Comparison of ENCODE assay signal across 22 cellular contexts in genomic region chr15:96442076-96442475, GRCh38.
"Had no signal": no experiment of that assay in that cellular context is flagged by ENCODE, and none has a peak within 500 bp of the region (broad histone marks: within the 10 kb centered on the region; RNA-seq: fewer than 3 reads in every experiment).

No MANE protein-coding gene starts in this region.

- H3K27me3 ChIP-seq: colonic mucosa, esophagus muscularis mucosa, esophagus squamous epithelium, foreskin keratinocyte, gastrocnemius medialis had no signal

- H3K27ac ChIP-seq: colonic mucosa, coronary artery, dorsolateral prefrontal cortex, epithelial cell of prostate, esophagus muscularis mucosa, esophagus squamous epithelium, foreskin keratinocyte, gastrocnemius medialis, gastroesophageal sphincter, heart right ventricle had no signal

- H3K9me3 ChIP-seq: colonic mucosa, esophagus muscularis mucosa, esophagus squamous epithelium, gastrocnemius medialis, gastroesophageal sphincter, heart right ventricle had no signal

- H3K4me3 ChIP-seq: colonic mucosa, coronary artery, dorsolateral prefrontal cortex, esophagus muscularis mucosa, esophagus squamous epithelium, gastrocnemius medialis, gastroesophageal sphincter, heart right ventricle had no signal

- H3K4me1 ChIP-seq: colonic mucosa, esophagus muscularis mucosa, esophagus squamous epithelium, foreskin keratinocyte, gastrocnemius medialis, gastroesophageal sphincter, heart right ventricle had no signal

- DNase-seq: colonic mucosa; cortex of kidney; dermis blood vessel endothelial cell; dorsolateral prefrontal cortex; effector CD4-positive, alpha-beta T cell; effector CD8-positive, alpha-beta T cell; effector memory CD4-positive, alpha-beta T cell; effector memory CD8-positive, alpha-beta T cell; endodermal cell; erythroblast; esophagus squamous epithelium; foreskin fibroblast; foreskin keratinocyte; foreskin melanocyte; gastrocnemius medialis; glutamatergic neuron; heart right ventricle had no signal

- ATAC-seq: effector memory CD8-positive, alpha-beta T cell; esophagus mucosa; foreskin keratinocyte; gastrocnemius medialis; gastroesophageal sphincter; heart right ventricle had no signal

- H3K36me3 ChIP-seq: colonic mucosa, esophagus muscularis mucosa, esophagus squamous epithelium, gastrocnemius medialis, gastroesophageal sphincter, heart right ventricle had no signal
